ENCODE assay signal across 13 cellular contexts in genomic region chrX:13732246-13733067, GRCh38. TPM values are rescaled to one million over a fixed set of nuclear protein-coding genes. Genes with fewer than 3 reads are reported as not detected.
A peak's percentile ranks its signal among the peaks of the same experiment; 100 is the strongest.
DNase-seq lines count a peak whose midpoint lies in the region; ATAC-seq and TF ChIP-seq lines count a peak whose summit lies in the region.
"Had no signal": no experiment of that assay in that cellular context is flagged by ENCODE, and none has a peak within 500 bp of the region (broad histone marks: within the 10 kb centered on the region; RNA-seq: fewer than 3 reads in every experiment).

No MANE protein-coding gene starts in this region.

- peaks cover 51% of the 10 kb centered on the region for H3K36me3 Mint-ChIP-seq in T-helper 1 cell treated with Interleukin-12 subunit alpha and Interleukin-12 subunit beta and Interleukin-4 antibody, amounts not matched to agents 30 μg/mL and 1 μg/mL, for 36 hours (ENCODE audit: low read depth)
- H3K36me3 Mint-ChIP-seq in endothelial cell (ENCODE audit: low read depth, unreplicated experiment): peaks cover 3% of the 10 kb centered on the region

- in situ Hi-C loops in GM13976 (cut with MboI; ENCODE audit: low sequenced_read_pairs, unreplicated experiment): no loop called here

- H3K4me3 Mint-ChIP-seq in T-helper 1 cell treated with Interleukin-12 subunit alpha and Interleukin-12 subunit beta and Interleukin-4 antibody, amounts not matched to agents 30 μg/mL and 1 μg/mL, for 36 hours: peak overlapping the region; percentile 18
- H3K4me3 Mint-ChIP-seq in endothelial cell (ENCODE audit: unreplicated experiment): peak overlapping the region; percentile 91

- TF ChIP-seq EP300 in sigmoid colon (IDR thresholded peaks at IDR 0.05): no peak

- H3K4me1 ChIP-seq in PC-3 (ENCODE audit: insufficient read depth, low read length): peaks cover 11% of the 10 kb centered on the region
- peaks cover 0 to 23% (median 8%) of the 10 kb centered on the region in 4 donors for H3K4me1 ChIP-seq in sigmoid colon

- BruUV-seq in PC-3 (replicated peaks; lab: Mats Ljungman, UMichigan): no TSS peak

- 79 to 84% methylated on average over 7 of the region's 7 CpGs for WGBS in sigmoid colon, 2 donors

- H3K4me3 ChIP-seq in PC-3 (ENCODE audit: low read length): peak overlapping the region; percentile 100
- no peak overlapping the region for H3K4me3 ChIP-seq in sigmoid colon

- CTCF ChIA-PET in PC-3 (lab: Charles Lee): no interaction called here

- DNase-seq in T-helper 1 cell (no peak), PC-3 (no peak), endothelial cell (ENCODE audit: low spot score) (no peak), sigmoid colon (no peak), GM13976 (ENCODE audit: low spot score) (no peak), NCI-H2196 (lab: John Stamatoyannopoulos, UW; ENCODE audit: unreplicated experiment) (no peak)
- DNase-seq: heart left ventricle; NK-92 treated with Interleukin-12 subunit alpha and Interleukin-12 subunit beta, amount 100 ng/mL, for 24 hours; stimulated activated CD4-positive, alpha-beta T cell treated with anti-CD3 and anti-CD28 coated beads, Interleukin-4, amount 100 ng/mL, for 4 hours had no signal

- intact Hi-C loops in PC-3 (cut with micrococcal nuclease): no loop called here
- intact Hi-C loops in sigmoid colon (cut with DNase I): no loop called here

- no peaks in the 10 kb centered on the region for H3K9me2 ChIP-seq in PC-3 (replicated peaks; ENCODE audit: low read length)

- no peak for TF ChIP-seq CTCF in PC-3 (conservative IDR thresholded peaks at IDR 0.05; ENCODE audit: low read depth, low read length)
- TF ChIP-seq CTCF in endothelial cell (IDR thresholded peaks at IDR 0.05; ENCODE audit: unreplicated experiment): no peak
- no peak for TF ChIP-seq CTCF in sigmoid colon (IDR thresholded peaks at IDR 0.05)
- no peak for TF ChIP-seq CTCF in GM13976 (IDR thresholded peaks at IDR 0.05; ENCODE audit: borderline replicate concordance, control extremely low read depth, extremely low read depth, insufficient read depth, missing control alignments)

- H3K9me3 ChIP-seq in PC-3 (ENCODE audit: low read length) (no peaks in the 10 kb centered on the region), sigmoid colon (no peaks in the 10 kb centered on the region)
- H3K9me3 ChIP-seq: heart left ventricle, neutrophil had no signal

- H3F3A ChIP-seq in PC-3 (ENCODE audit: low read length, unreplicated experiment): no peaks in the 10 kb centered on the region

- H2AFZ ChIP-seq in PC-3 (ENCODE audit: low read length): no peak overlapping the region

- peaks cover 35% of the 10 kb centered on the region for H3K4me1 Mint-ChIP-seq in T-helper 1 cell treated with Interleukin-12 subunit alpha and Interleukin-12 subunit beta and Interleukin-4 antibody, amounts not matched to agents 30 μg/mL and 1 μg/mL, for 36 hours (ENCODE audit: low read depth)
- H3K4me1 Mint-ChIP-seq in endothelial cell (ENCODE audit: unreplicated experiment): peaks cover 16% of the 10 kb centered on the region

- no peaks in the 10 kb centered on the region for H4K20me1 ChIP-seq in PC-3 (ENCODE audit: low read length)

- H3K27me3 ChIP-seq in PC-3 (ENCODE audit: low read length) (no peaks in the 10 kb centered on the region), sigmoid colon (peaks cover 0 to 5% (median 0%) of the 10 kb centered on the region in 3 donors)
- H3K27me3 ChIP-seq: cardiac muscle cell, neutrophil had no signal

- H3K27ac ChIP-seq in PC-3 (ENCODE audit: low read length) (no peak overlapping the region), sigmoid colon (peak overlapping the region; percentile 90 to 95 (median 92))
- H3K27ac ChIP-seq: neutrophil had no signal

- TF ChIP-seq POLR2A in sigmoid colon (IDR thresholded peaks at IDR 0.05): no peak

- POLR2A ChIA-PET in PC-3 (lab: Charles Lee; ENCODE audit: unreplicated experiment): no interaction called here

- peak overlapping the region; percentile 8 for H3K27ac Mint-ChIP-seq in T-helper 1 cell treated with Interleukin-12 subunit alpha and Interleukin-12 subunit beta and Interleukin-4 antibody, amounts not matched to agents 30 μg/mL and 1 μg/mL, for 36 hours
- H3K27ac Mint-ChIP-seq in endothelial cell (ENCODE audit: unreplicated experiment): peak overlapping the region; percentile 14

- H3K27me3 Mint-ChIP-seq in T-helper 1 cell treated with Interleukin-12 subunit alpha and Interleukin-12 subunit beta and Interleukin-4 antibody, amounts not matched to agents 30 μg/mL and 1 μg/mL, for 36 hours (ENCODE audit: low read depth): no peaks in the 10 kb centered on the region
- peaks cover 2% of the 10 kb centered on the region for H3K27me3 Mint-ChIP-seq in endothelial cell (ENCODE audit: unreplicated experiment)

- ATAC-seq in PC-3 (no peak), HG02938 (IDR thresholded peaks at IDR 0.05; ENCODE audit: unreplicated experiment) (no peak)
- ATAC-seq: heart left ventricle had no signal

- H3K9me3 Mint-ChIP-seq in T-helper 1 cell treated with Interleukin-12 subunit alpha and Interleukin-12 subunit beta and Interleukin-4 antibody, amounts not matched to agents 30 μg/mL and 1 μg/mL, for 36 hours: peaks cover 2% of the 10 kb centered on the region
- H3K9me3 Mint-ChIP-seq in endothelial cell (ENCODE audit: unreplicated experiment): no peaks in the 10 kb centered on the region

- H3K79me2 ChIP-seq in PC-3 (ENCODE audit: low read length): peaks cover 72% of the 10 kb centered on the region

- peaks cover 14% of the 10 kb centered on the region for H3K36me3 ChIP-seq in PC-3 (ENCODE audit: low read depth, low read length)
- no peaks in the 10 kb centered on the region for H3K36me3 ChIP-seq in sigmoid colon
- H3K36me3 ChIP-seq: neutrophil had no signal

- peak overlapping the region; percentile 82 for H3K4me2 ChIP-seq in PC-3 (ENCODE audit: low read length)

- H3K9ac ChIP-seq in PC-3 (ENCODE audit: low read length): peak overlapping the region; percentile 98; the same call in 1 of the 2 replicates

RNA-seq across cellular contexts. Expression of gene TRAPPC2, which starts 2.0 kb away (rescaled TPM):
- total RNA-seq in PC-3 (2014; rRNA removed) (7.9 and 8.6 TPM in 2 replicates), endothelial cell (ENCODE audit: unreplicated experiment) (12.4 TPM), sigmoid colon (10 to 100 TPM; 20.1 to 22.8 (median 22.4) TPM)
- 1 to 10 TPM; 5.5 to 9.0 (median 6.0) TPM for polyA plus RNA-seq in sigmoid colon

RNA-seq across cellular contexts. Expression of gene OFD1, which starts 2.1 kb away (rescaled TPM):
- 14.4 and 16.7 TPM in 2 replicates for total RNA-seq in PC-3 (2014; rRNA removed)
- 17.7 TPM for total RNA-seq in endothelial cell (ENCODE audit: unreplicated experiment)
- total RNA-seq in sigmoid colon: 10 to 100 TPM; 12.8 to 46.0 (median 15.1) TPM
- polyA plus RNA-seq in sigmoid colon: 10 to 100 TPM in 2 of 3 donors, 1 to 10 TPM in 1; 7.4 to 21.2 (median 19.8) TPM

RNA-seq across cellular contexts. Expression of gene RAB9A, which starts 43.5 kb away (rescaled TPM):
- 21.0 and 29.5 TPM in 2 replicates for total RNA-seq in PC-3 (2014; rRNA removed)
- 11.2 TPM for total RNA-seq in endothelial cell (ENCODE audit: unreplicated experiment)
- 10 to 100 TPM; 11.8 to 28.6 (median 24.4) TPM for total RNA-seq in sigmoid colon
- polyA plus RNA-seq in sigmoid colon: 10 to 100 TPM; 31.6 to 73.5 (median 46.2) TPM
